ENCODE assay signal across 7 cellular contexts in genomic region chr22:23341942-23342695, GRCh38.
A peak's percentile ranks its signal among the peaks of the same experiment; 100 is the strongest.
DNase-seq lines count a peak whose midpoint lies in the region; ATAC-seq, FAIRE-seq and TF ChIP-seq lines count a peak whose summit lies in the region.
"Not testable (repeated sequence)": the region's sequence is repeated elsewhere in the genome, so short reads cannot be mapped to it uniquely, and the experiment has no call there.

No MANE protein-coding gene starts in this region.

- DNase-seq in colonic mucosa: peak; percentile 22
- not testable (repeated sequence) for DNase-seq in Right ventricle myocardium superior, kidney, right lobe of liver, pancreas
- DNase-seq in transverse colon: peak; percentile 18

- H3K9ac ChIP-seq in colonic mucosa (ENCODE audit: low read depth in 2 of 2, low read length in 2 of 2); kidney (ENCODE audit: low read length in 2 of 2): not testable (repeated sequence)

- H3K27me3 ChIP-seq in colonic mucosa, right lobe of liver, pancreas, transverse colon: not testable (repeated sequence)

- not testable (repeated sequence) for H3K36me3 ChIP-seq in colonic mucosa; kidney (ENCODE audit: control insufficient read depth in 1 of 2, insufficient read depth in 2 of 2, low read length in 2 of 2); right lobe of liver; pancreas; transverse colon

- not testable (repeated sequence) for TF ChIP-seq CTCF in VCaP (conservative IDR thresholded peaks at IDR 0.05); colonic mucosa (IDR thresholded peaks at IDR 0.05); kidney (IDR thresholded peaks at IDR 0.05; ENCODE audit: borderline replicate concordance, extremely low read depth, insufficient read depth); right lobe of liver (IDR thresholded peaks at IDR 0.05); pancreas (IDR thresholded peaks at IDR 0.05); transverse colon (IDR thresholded peaks at IDR 0.05)

- WGBS in right lobe of liver (ENCODE audit: insufficient coverage, low coverage, low lambda C conversion rate, missing lambda C conversion rate): 68% methylated on average over 8 of the region's 10 CpGs
- 82 to 85% methylated on average over 9 of the region's 10 CpGs for WGBS in pancreas, 2 donors
- 53% methylated on average over 9 to 10 of the region's 10 CpGs for WGBS in transverse colon (ENCODE audit: low coverage in 1 of 2), 2 donors

- not testable (repeated sequence) for H3K4me1 ChIP-seq in colonic mucosa; kidney (ENCODE audit: control insufficient read depth in 1 of 2, insufficient read depth in 1 of 2, low read depth in 1 of 2, low read length in 2 of 2); right lobe of liver; pancreas; transverse colon

- FAIRE-seq in kidney (lab: Jason Lieb, UNC): peak; percentile 85
- peak; percentile 74 for FAIRE-seq in pancreas (lab: Jason Lieb, UNC)

- in situ Hi-C loops in transverse colon (cut with MboI; ENCODE audit: low pct_ligation_motif_present in 1 of 4, low pct_unique_long_range_greater_than_20kb in 1 of 4, low sequenced_read_pairs in 3 of 4): loop anchor here in 1 of 4 donors (25.0 kb wide), 1 partner anchor 1320 kb away; no protein-coding TSS in a partner anchor

- peak; percentile 64 for ATAC-seq in Right ventricle myocardium superior (ENCODE audit: poor library complexity)
- peak; percentile 90 to 96 (median 95) for ATAC-seq in right lobe of liver
- not testable (repeated sequence) for ATAC-seq in pancreas

- H3K4me3 ChIP-seq in colonic mucosa; kidney (ENCODE audit: low read length in 2 of 2); right lobe of liver; pancreas; transverse colon: not testable (repeated sequence)

- H3K27ac ChIP-seq in VCaP (peak overlapping the region; percentile 67), colonic mucosa (peak overlapping the region; percentile 71), transverse colon (peak overlapping the region; percentile 61 to 81 (median 75))
- H3K27ac ChIP-seq in kidney (ENCODE audit: low read depth in 2 of 2, low read length in 2 of 2); right lobe of liver; pancreas: not testable (repeated sequence)

- H3K9me3 ChIP-seq in colonic mucosa; kidney (ENCODE audit: control insufficient read depth in 1 of 2, low read length in 2 of 2); right lobe of liver; pancreas; transverse colon: not testable (repeated sequence)

- intact Hi-C loops in colonic mucosa (cut with DNase I); Right ventricle myocardium superior (cut with DNase I); kidney (cut with DNase I); right lobe of liver (cut with DNase I); pancreas (cut with DNase I); transverse colon (cut with DNase I; ENCODE audit: low total_unique reads): not testable (repeated sequence)

- TF ChIP-seq EP300 in transverse colon (IDR thresholded peaks at IDR 0.05; ENCODE audit: low read depth): not testable (repeated sequence)

- not testable (repeated sequence) for TF ChIP-seq POLR2A in right lobe of liver (IDR thresholded peaks at IDR 0.05); transverse colon (IDR thresholded peaks at IDR 0.05)
